In the genomic region with DNA sequence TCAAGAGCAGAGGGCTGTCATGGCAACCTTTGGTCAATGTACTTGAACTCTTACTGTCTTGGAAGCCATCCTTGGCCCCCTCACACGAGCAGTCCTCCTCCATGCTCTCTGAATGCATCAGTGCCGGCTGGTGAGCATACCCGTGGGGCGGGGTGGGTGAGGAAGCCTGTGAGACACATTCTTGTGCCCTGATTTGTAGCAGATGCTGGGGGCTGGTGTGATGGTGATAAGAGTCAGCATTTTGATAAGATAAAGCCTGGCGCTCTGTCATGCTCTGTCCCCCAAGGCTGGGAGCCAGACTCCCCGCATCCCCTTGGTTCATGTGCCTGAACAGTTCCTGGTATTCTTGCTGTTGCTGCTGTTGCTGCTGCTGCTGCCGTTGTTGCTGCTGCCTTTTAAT, we compare ENCODE assay signal across 1 cellular context.
TF ChIP-seq lines count a peak whose summit lies in the region.

No MANE protein-coding gene starts in this region.

TF ChIP-seq in IMR-90, 13 proteins besides CTCF, POLR2A, EP300 and RAD21:
- TF ChIP-seq CEBPB (IDR thresholded peaks at IDR 0.05; ENCODE audit: low read depth, low read length) (no peak), FOS (IDR thresholded peaks at IDR 0.05; ENCODE audit: low read depth, low read length) (no peak), RCOR1 (IDR thresholded peaks at IDR 0.05; ENCODE audit: insufficient replicate concordance, low read length) (no peak), NFE2L2 (IDR thresholded peaks at IDR 0.05; ENCODE audit: low read depth, low read length) (no peak), BHLHE40 (IDR thresholded peaks at IDR 0.05; ENCODE audit: low read depth, low read length) (no peak), MAZ (IDR thresholded peaks at IDR 0.05; ENCODE audit: borderline replicate concordance, low read depth, low read length) (no peak), MAFK (IDR thresholded peaks at IDR 0.05; ENCODE audit: low read depth, low read length) (no peak), SMC3 (IDR thresholded peaks at IDR 0.05; ENCODE audit: low read depth, low read length) (no peak), MXI1 (IDR thresholded peaks at IDR 0.05; ENCODE audit: borderline replicate concordance, low read depth, low read length) (no peak), CHD1 (IDR thresholded peaks at IDR 0.05; ENCODE audit: low read depth, low read length) (no peak), RFX5 (IDR thresholded peaks at IDR 0.05; ENCODE audit: low read depth, low read length) (no peak)
- TF ChIP-seq, protein P1, sequence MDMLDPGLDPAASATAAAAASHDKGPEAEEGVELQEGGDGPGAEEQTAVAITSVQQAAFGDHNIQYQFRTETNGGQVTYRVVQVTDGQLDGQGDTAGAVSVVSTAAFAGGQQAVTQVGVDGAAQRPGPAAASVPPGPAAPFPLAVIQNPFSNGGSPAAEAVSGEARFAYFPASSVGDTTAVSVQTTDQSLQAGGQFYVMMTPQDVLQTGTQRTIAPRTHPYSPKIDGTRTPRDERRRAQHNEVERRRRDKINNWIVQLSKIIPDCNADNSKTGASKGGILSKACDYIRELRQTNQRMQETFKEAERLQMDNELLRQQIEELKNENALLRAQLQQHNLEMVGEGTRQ (IDR thresholded peaks at IDR 0.05; ENCODE audit: low read depth, low read length): no peak
- TF ChIP-seq, protein P2, sequence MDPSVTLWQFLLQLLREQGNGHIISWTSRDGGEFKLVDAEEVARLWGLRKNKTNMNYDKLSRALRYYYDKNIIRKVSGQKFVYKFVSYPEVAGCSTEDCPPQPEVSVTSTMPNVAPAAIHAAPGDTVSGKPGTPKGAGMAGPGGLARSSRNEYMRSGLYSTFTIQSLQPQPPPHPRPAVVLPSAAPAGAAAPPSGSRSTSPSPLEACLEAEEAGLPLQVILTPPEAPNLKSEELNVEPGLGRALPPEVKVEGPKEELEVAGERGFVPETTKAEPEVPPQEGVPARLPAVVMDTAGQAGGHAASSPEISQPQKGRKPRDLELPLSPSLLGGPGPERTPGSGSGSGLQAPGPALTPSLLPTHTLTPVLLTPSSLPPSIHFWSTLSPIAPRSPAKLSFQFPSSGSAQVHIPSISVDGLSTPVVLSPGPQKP (IDR thresholded peaks at IDR 0.05; ENCODE audit: borderline replicate concordance, low read depth, low read length): no peak
